In genomic region chr3:129314757-129315385, GRCh38 we compare ENCODE assay signal across 1 cellular context.
TF ChIP-seq lines count a peak whose summit lies in the region.

No MANE protein-coding gene starts in this region.

TF ChIP-seq in HepG2, 621 proteins besides CTCF, POLR2A, EP300 and RAD21 (continued from another document and continues in another):
- TF ChIP-seq BCL6 (CRISPR knock-in tag; IDR thresholded peaks at IDR 0.05): no peak
- TF ChIP-seq ZKSCAN1 (IDR thresholded peaks at IDR 0.05; ENCODE audit: low read length): no peak
- TF ChIP-seq MLLT10 (CRISPR knock-in tag; IDR thresholded peaks at IDR 0.05): no peak
- TF ChIP-seq RNF219 (CRISPR knock-in tag; IDR thresholded peaks at IDR 0.05): no peak
- TF ChIP-seq ZNF775 (CRISPR knock-in tag; IDR thresholded peaks at IDR 0.05; ENCODE audit: borderline replicate concordance): 0 out of 2 replicates have a peak, but pooled peaks have one; percentile 33
- no peak for TF ChIP-seq ZNF12 (CRISPR knock-in tag; IDR thresholded peaks at IDR 0.05)
- TF ChIP-seq DDIT3 (CRISPR knock-in tag; IDR thresholded peaks at IDR 0.05): no peak
- TF ChIP-seq ZNF296 (CRISPR knock-in tag; conservative IDR thresholded peaks at IDR 0.05): no peak
- TF ChIP-seq RBM22 (optimal IDR thresholded peaks at IDR 0.05; ENCODE audit: low read length): peak; percentile 99
- no peak for TF ChIP-seq SMAD9 (CRISPR knock-in tag; IDR thresholded peaks at IDR 0.05)
- no peak for TF ChIP-seq ZBTB7B (CRISPR knock-in tag; IDR thresholded peaks at IDR 0.05)
- no peak for TF ChIP-seq MLXIP (CRISPR knock-in tag; IDR thresholded peaks at IDR 0.05; ENCODE audit: borderline replicate concordance)
- TF ChIP-seq NFAT5 (CRISPR knock-in tag; IDR thresholded peaks at IDR 0.05): no peak
- TF ChIP-seq CCAR2 (optimal IDR thresholded peaks at IDR 0.05; ENCODE audit: low read depth, low read length): no peak
- no peak for TF ChIP-seq KAT2B (IDR thresholded peaks at IDR 0.05; ENCODE audit: borderline replicate concordance, low read depth, low read length)
- TF ChIP-seq ZNF558 (CRISPR knock-in tag; IDR thresholded peaks at IDR 0.05; ENCODE audit: borderline replicate concordance): no peak
- no peak for TF ChIP-seq TMF1 (CRISPR knock-in tag; IDR thresholded peaks at IDR 0.05; ENCODE audit: low read depth)
- peak; percentile 61 for TF ChIP-seq SKI (IDR thresholded peaks at IDR 0.05; ENCODE audit: partially characterized antibody)
- no peak for TF ChIP-seq ZFP36L1 (CRISPR knock-in tag; IDR thresholded peaks at IDR 0.05)
- no peak for TF ChIP-seq IRF9 (CRISPR knock-in tag; IDR thresholded peaks at IDR 0.05; ENCODE audit: borderline replicate concordance)
- TF ChIP-seq GZF1 (CRISPR knock-in tag; IDR thresholded peaks at IDR 0.05): no peak
- no peak for TF ChIP-seq NFRKB (IDR thresholded peaks at IDR 0.05)
- TF ChIP-seq RAD51 (IDR thresholded peaks at IDR 0.05; ENCODE audit: borderline replicate concordance): no peak
- peak; percentile 71; the same call in 1 of the 2 replicates for TF ChIP-seq ZNF543 (CRISPR knock-in tag; IDR thresholded peaks at IDR 0.05)
- TF ChIP-seq ZNF883 (CRISPR knock-in tag; IDR thresholded peaks at IDR 0.05; ENCODE audit: not compliant biosample characterization): peak; percentile 64
- TF ChIP-seq SALL2 (CRISPR knock-in tag; IDR thresholded peaks at IDR 0.05): peak; percentile 68; the same call in 1 of the 2 replicates
- peak; percentile 63; the same call in 1 of the 2 replicates for TF ChIP-seq DMAP1 (CRISPR knock-in tag; IDR thresholded peaks at IDR 0.05)
- no peak for TF ChIP-seq FOXO4 (CRISPR knock-in tag; conservative IDR thresholded peaks at IDR 0.05)
- no peak for TF ChIP-seq ELK4 (CRISPR knock-in tag; IDR thresholded peaks at IDR 0.05; ENCODE audit: borderline replicate concordance)
- peak; percentile 28 to 51; a peak in 2 of 4 replicates for TF ChIP-seq HMGXB4 (CRISPR knock-in tag; IDR thresholded peaks at IDR 0.05; ENCODE audit: borderline replicate concordance in 1 of 2, low read depth in 1 of 2)
- no peak for TF ChIP-seq ZNF350 (CRISPR knock-in tag; IDR thresholded peaks at IDR 0.05; ENCODE audit: borderline replicate concordance, low read depth)
- TF ChIP-seq RBM39 (IDR thresholded peaks at IDR 0.05; ENCODE audit: low read depth, low read length, poor library complexity, severe bottlenecking): peak; percentile 70
- no peak for TF ChIP-seq ZBTB4 (CRISPR knock-in tag; IDR thresholded peaks at IDR 0.05; ENCODE audit: borderline replicate concordance)
- TF ChIP-seq RARG (CRISPR knock-in tag; IDR thresholded peaks at IDR 0.05; ENCODE audit: low read depth): no peak
- TF ChIP-seq ZNF496 (CRISPR knock-in tag; IDR thresholded peaks at IDR 0.05; ENCODE audit: insufficient replicate concordance): no peak
- TF ChIP-seq SSRP1 (CRISPR knock-in tag; IDR thresholded peaks at IDR 0.05): no peak
- no peak; the same call in 1 of the 2 replicates for TF ChIP-seq ZNF441 (CRISPR knock-in tag; IDR thresholded peaks at IDR 0.05; ENCODE audit: borderline replicate concordance)
- TF ChIP-seq HDAC2 (CRISPR knock-in tag; IDR thresholded peaks at IDR 0.05): peak; percentile 44; the same call in 1 of the 2 replicates
- no peak for TF ChIP-seq ZNF337 (CRISPR knock-in tag; IDR thresholded peaks at IDR 0.05; ENCODE audit: borderline replicate concordance, low read depth)
- TF ChIP-seq ZNF253 (CRISPR knock-in tag; IDR thresholded peaks at IDR 0.05; ENCODE audit: borderline replicate concordance): no peak
